Comparison of ENCODE assay signal across 28 cellular contexts in the genomic region with DNA sequence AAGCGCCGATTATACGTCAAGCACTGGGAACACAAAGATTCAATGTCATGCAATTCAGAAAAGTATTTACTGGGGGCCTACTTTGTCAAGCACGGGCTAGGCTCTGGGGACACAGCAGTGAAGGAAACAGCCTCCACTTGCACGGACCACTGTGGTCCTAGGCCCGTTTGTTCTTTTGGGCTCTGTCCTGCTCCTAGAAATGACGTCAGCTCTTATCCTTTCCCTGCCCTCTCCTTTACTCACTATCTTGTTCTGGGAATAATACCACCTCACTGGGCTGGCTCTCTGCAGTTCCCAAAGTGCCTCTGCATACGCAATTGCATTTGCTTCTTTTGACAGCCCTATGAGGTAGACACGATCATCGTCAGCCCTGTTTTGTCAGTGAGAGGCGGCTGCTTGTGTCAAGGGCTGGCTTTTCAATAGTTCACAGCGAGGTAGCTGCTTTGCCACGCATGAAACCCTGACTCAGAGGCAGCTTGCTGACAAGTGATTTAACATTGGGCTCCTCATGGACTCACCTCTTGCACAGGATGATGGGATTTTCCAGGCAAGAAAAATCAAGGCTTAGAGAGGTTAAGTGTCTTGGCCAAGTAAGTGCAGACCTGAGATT. TPM values are rescaled to one million over a fixed set of nuclear protein-coding genes. Genes with fewer than 3 reads are reported as not detected.
DNase-seq lines count a peak whose midpoint lies in the region; ATAC-seq, FAIRE-seq and TF ChIP-seq lines count a peak whose summit lies in the region.
"Had no signal": no experiment of that assay in that cellular context is flagged by ENCODE, and none has a peak within 500 bp of the region (broad histone marks: within the 10 kb centered on the region; RNA-seq: fewer than 3 reads in every experiment).

No MANE protein-coding gene starts in this region.

- peaks cover 20% of the 10 kb centered on the region; the same call in 2 of the 3 replicates for H3K4me1 Mint-ChIP-seq in GM23338
- H3K4me1 Mint-ChIP-seq in naive thymus-derived CD4-positive, alpha-beta T cell: peaks cover 0 to 4% (median 0%) of the 10 kb centered on the region in 7 donors
- H3K4me1 Mint-ChIP-seq: memory B cell had no signal

- H3K4me1 ChIP-seq in GM23338 (ENCODE audit: insufficient read depth) (0 out of 2 replicates have a peak, but pooled peaks cover 4% of the 10 kb centered on the region), neuronal stem cell (ENCODE audit: control insufficient read depth in 2 of 2, insufficient read depth in 1 of 2, low read depth in 1 of 2, low read length in 2 of 2) (peaks cover 0 to 9% of the 10 kb centered on the region in 2 donors)
- no peaks in the 10 kb centered on the region for H3K4me1 ChIP-seq in naive thymus-derived CD4-positive, alpha-beta T cell (ENCODE audit: control insufficient read depth in 2 of 2, insufficient read depth in 2 of 2, low read length in 2 of 2)
- H3K4me1 ChIP-seq: ascending aorta, esophagus muscularis mucosa, parathyroid adenoma, SJCRH30 had no signal

- H3K23ac ChIP-seq in neuronal stem cell (ENCODE audit: low read depth, low read length, poor library complexity): no peak overlapping the region

- no peak overlapping the region for H3K14ac ChIP-seq in neuronal stem cell (ENCODE audit: low read length)

- no peak overlapping the region for H4K8ac ChIP-seq in neuronal stem cell (ENCODE audit: low read depth, low read length)

- H3K18ac ChIP-seq in neuronal stem cell (ENCODE audit: low read length): no peak overlapping the region

- WGBS in neuronal stem cell (ENCODE audit: extremely low coverage in 2 of 2, insufficient read length in 2 of 2, insufficient replicate concordance in 1 of 2), 2 donors: no CpG with 5 or more reads among the region's 13 CpGs

- H2BK120ac ChIP-seq in neuronal stem cell (ENCODE audit: low read depth, low read length): no peak overlapping the region

- H4K91ac ChIP-seq in neuronal stem cell (ENCODE audit: low read depth, low read length, poor library complexity): no peak overlapping the region

- H3K27me3 Mint-ChIP-seq in GM23338 (ENCODE audit: insufficient read depth, low read depth, poor library complexity): peaks cover 3% of the 10 kb centered on the region
- H3K27me3 Mint-ChIP-seq in naive thymus-derived CD4-positive, alpha-beta T cell: peaks cover 0 to 11% (median 0%) of the 10 kb centered on the region in 5 donors

- H3K36me3 ChIP-seq in GM23338 (ENCODE audit: insufficient read depth): no peaks in the 10 kb centered on the region
- no peaks in the 10 kb centered on the region for H3K36me3 ChIP-seq in neuronal stem cell (replicated peaks in 1 of 2; ENCODE audit: control insufficient read depth in 2 of 2, insufficient read depth in 2 of 2, low read length in 2 of 2)
- no peaks in the 10 kb centered on the region for H3K36me3 ChIP-seq in naive thymus-derived CD4-positive, alpha-beta T cell (ENCODE audit: control insufficient read depth in 2 of 3, insufficient read depth in 3 of 3, low read length in 3 of 3)
- H3K36me3 ChIP-seq: ascending aorta, esophagus muscularis mucosa, SJCRH30, vagina had no signal

- H3K4me3 ChIP-seq in GM23338: no peak overlapping the region
- no peak overlapping the region for H3K4me3 ChIP-seq in dorsolateral prefrontal cortex
- H3K4me3 ChIP-seq in neuronal stem cell (ENCODE audit: low read length in 2 of 2): no peak overlapping the region
- no peak overlapping the region for H3K4me3 ChIP-seq in naive thymus-derived CD4-positive, alpha-beta T cell (ENCODE audit: low read length)
- H3K4me3 ChIP-seq: ascending aorta, esophagus muscularis mucosa, SJCRH30, vagina had no signal

- H3K27me3 ChIP-seq in GM23338 (ENCODE audit: insufficient read depth) (no peaks in the 10 kb centered on the region), dorsolateral prefrontal cortex (peaks cover 0 to 27% (median 0%) of the 10 kb centered on the region in 45 donors), neuronal stem cell (ENCODE audit: control insufficient read depth in 3 of 3, insufficient read depth in 3 of 3, low read depth in 1 of 3, low read length in 3 of 3) (peaks cover 0 to 39% (median 0%) of the 10 kb centered on the region in 3 experiments)
- no peaks in the 10 kb centered on the region for H3K27me3 ChIP-seq in naive thymus-derived CD4-positive, alpha-beta T cell (ENCODE audit: control insufficient read depth in 2 of 2, insufficient read depth in 2 of 2, low read length in 2 of 2)
- H3K27me3 ChIP-seq: ascending aorta, esophagus muscularis mucosa, vagina had no signal

- H2AFZ ChIP-seq in GM23338: no peak overlapping the region
- peak overlapping the region; percentile 71 for H2AFZ ChIP-seq in neuronal stem cell (ENCODE audit: low read length)
- H2AFZ ChIP-seq: parathyroid adenoma had no signal

- DNase-seq in GM23338 (ENCODE audit: low spot score) (no peak), RCC 7860 (ENCODE audit: low spot score) (peak; percentile 18), dorsolateral prefrontal cortex (peak in 2 of 10 donors; percentile 37 to 70), neuronal stem cell (ENCODE audit: low spot score) (no peak), GM10266 (ENCODE audit: extremely low spot score) (no peak), NCI-H1417 treated with DMSO at 0.1 percent for 48 hours (lab: John Stamatoyannopoulos, UW) (no peak), SKM-1 treated with dmso at 0.1 percent for 144 hours (lab: John Stamatoyannopoulos, UW; ENCODE audit: unreplicated experiment) (no peak)
- DNase-seq in naive thymus-derived CD4-positive, alpha-beta T cell: no peak
- DNase-seq: activated CD4-positive, alpha-beta T cell treated with anti-CD3 and anti-CD28 coated beads, Interleukin-2, amount 50 U/mL, for 1 hour; activated naive CD4-positive, alpha-beta T cell treated with anti-CD3 and anti-CD28 coated beads, Interleukin-2, amount 50 U/mL, for 16 hours; effector memory CD4-positive, alpha-beta T cell; NCI-H1048; NCI-H2029; NCI-H2227 treated with DMSO at 0.1 percent for 48 hours; NCI-H748 treated with DMSO at 0.1 percent for 48 hours had no signal

- no peaks in the 10 kb centered on the region for H3F3A ChIP-seq in GM23338 (replicated peaks; ENCODE audit: low read depth)

- no peak overlapping the region for H2BK5ac ChIP-seq in neuronal stem cell (ENCODE audit: low read length)

- H3K9me3 ChIP-seq in neuronal stem cell (replicated peaks in 1 of 2; ENCODE audit: control insufficient read depth in 2 of 2, insufficient read depth in 1 of 2, low read depth in 1 of 2, low read length in 2 of 2): no peaks in the 10 kb centered on the region
- H3K9me3 ChIP-seq in naive thymus-derived CD4-positive, alpha-beta T cell (ENCODE audit: control insufficient read depth in 2 of 3, low read length in 3 of 3): no peaks in the 10 kb centered on the region
- H3K9me3 ChIP-seq: ascending aorta, esophagus muscularis mucosa, SJCRH30, vagina had no signal

- no peaks in the 10 kb centered on the region for H3K9me2 ChIP-seq in GM23338 (ENCODE audit: insufficient read depth)

- no peak overlapping the region for H3K9ac ChIP-seq in neuronal stem cell (ENCODE audit: low read depth, low read length, poor library complexity)
- H3K9ac ChIP-seq: parathyroid adenoma had no signal

- H3K9me3 Mint-ChIP-seq in GM23338: no peaks in the 10 kb centered on the region
- H3K9me3 Mint-ChIP-seq in naive thymus-derived CD4-positive, alpha-beta T cell: no peaks in the 10 kb centered on the region
- H3K9me3 Mint-ChIP-seq: activated T-helper 1 cell treated with anti-CD3 and anti-CD28 coated beads, Interleukin-12 subunit alpha, Interleukin-12 subunit beta, Interleukin-2, Interleukin-4 antibody, amounts not matched to agents 30 ng/mL and 10 ng/mL and 1 ng/mL, durations not matched to agents 14 hours and 24 hours and 36 hours; memory B cell; T-helper 1 cell treated with Interleukin-12 subunit alpha and Interleukin-12 subunit beta and Interleukin-4 antibody, amounts not matched to agents 30 μg/mL and 1 μg/mL, for 36 hours had no signal

- H2AK5ac ChIP-seq in neuronal stem cell (ENCODE audit: low read depth, low read length): no peak overlapping the region

- POLR2A ChIA-PET in naive thymus-derived CD4-positive, alpha-beta T cell (lab: Charles Lee): no interaction called here

- no peaks in the 10 kb centered on the region for H3K79me1 ChIP-seq in neuronal stem cell (ENCODE audit: low read depth, low read length)

- H3K4me3 Mint-ChIP-seq in GM23338: no peak overlapping the region
- H3K4me3 Mint-ChIP-seq in naive thymus-derived CD4-positive, alpha-beta T cell: no peak overlapping the region
- H3K4me3 Mint-ChIP-seq: activated T-helper 1 cell treated with anti-CD3 and anti-CD28 coated beads, Interleukin-12 subunit alpha, Interleukin-12 subunit beta, Interleukin-2, Interleukin-4 antibody, amounts not matched to agents 30 ng/mL and 10 ng/mL and 1 ng/mL, durations not matched to agents 14 hours and 24 hours and 36 hours; memory B cell; T-helper 1 cell treated with Interleukin-12 subunit alpha and Interleukin-12 subunit beta and Interleukin-4 antibody, amounts not matched to agents 30 μg/mL and 1 μg/mL, for 36 hours had no signal

- no peaks in the 10 kb centered on the region for H3K79me2 ChIP-seq in GM23338 (replicated peaks; ENCODE audit: insufficient read depth)
- H3K79me2 ChIP-seq: parathyroid adenoma had no signal

- no peaks in the 10 kb centered on the region for H3K36me3 Mint-ChIP-seq in GM23338 (ENCODE audit: low read depth)
- no peaks in the 10 kb centered on the region for H3K36me3 Mint-ChIP-seq in naive thymus-derived CD4-positive, alpha-beta T cell
- H3K36me3 Mint-ChIP-seq: memory B cell had no signal

- H3K4ac ChIP-seq in neuronal stem cell (ENCODE audit: low read length): no peak overlapping the region

- no peak for TF ChIP-seq CTCF in GM23338 (conservative IDR thresholded peaks at IDR 0.05; ENCODE audit: low read depth in 2 of 2)
- no peak for TF ChIP-seq CTCF in dorsolateral prefrontal cortex (IDR thresholded peaks at IDR 0.05 in 54 of 56, conservative IDR thresholded peaks at IDR 0.05 in 2 of 56; ENCODE audit: low read depth in 1 of 56, partially characterized antibody in 56 of 56)
- no peak for TF ChIP-seq CTCF in GM10266 (IDR thresholded peaks at IDR 0.05; ENCODE audit: control insufficient read depth, insufficient read depth, low read depth, missing control alignments)

- H3K27ac Mint-ChIP-seq in GM23338: peak overlapping the region; percentile 63; the same call in 1 of the 2 replicates
- H3K27ac Mint-ChIP-seq in naive thymus-derived CD4-positive, alpha-beta T cell: no peak overlapping the region
- H3K27ac Mint-ChIP-seq: activated T-helper 1 cell treated with anti-CD3 and anti-CD28 coated beads, Interleukin-12 subunit alpha, Interleukin-12 subunit beta, Interleukin-2, Interleukin-4 antibody, amounts not matched to agents 30 ng/mL and 10 ng/mL and 1 ng/mL, durations not matched to agents 14 hours and 24 hours and 36 hours; memory B cell; T-helper 1 cell treated with Interleukin-12 subunit alpha and Interleukin-12 subunit beta and Interleukin-4 antibody, amounts not matched to agents 30 μg/mL and 1 μg/mL, for 36 hours had no signal

- ATAC-seq in GM23338: no peak
- no peak for ATAC-seq in naive thymus-derived CD4-positive, alpha-beta T cell

- H2BK12ac ChIP-seq in neuronal stem cell (ENCODE audit: low read length): no peak overlapping the region

- H3K27ac ChIP-seq in GM23338 (ENCODE audit: low read depth) (no peak overlapping the region), dorsolateral prefrontal cortex (peak overlapping the region in 44 of 59 donors; percentile 2 to 93 (median 75)), neuronal stem cell (replicated peaks; ENCODE audit: low read length) (no peak overlapping the region)
- no peak overlapping the region for H3K27ac ChIP-seq in naive thymus-derived CD4-positive, alpha-beta T cell (ENCODE audit: low read depth, low read length)
- H3K27ac ChIP-seq: ascending aorta, esophagus muscularis mucosa, parathyroid adenoma, SJCRH30, vagina, VCaP had no signal

- CTCF ChIA-PET in naive thymus-derived CD4-positive, alpha-beta T cell (lab: Charles Lee): no interaction called here

- H2BK15ac ChIP-seq in neuronal stem cell (ENCODE audit: low read length): no peak overlapping the region

- H3K4me2 ChIP-seq in GM23338 (no peak overlapping the region), neuronal stem cell (ENCODE audit: insufficient read depth, low read length, poor library complexity, severe bottlenecking) (no peak overlapping the region)

- intact Hi-C loops in dorsolateral prefrontal cortex (cut with DNase I): no loop called here
- intact Hi-C loops in naive thymus-derived CD4-positive, alpha-beta T cell (cut with micrococcal nuclease): no loop called here

- H4K20me1 ChIP-seq in GM23338 (replicated peaks; ENCODE audit: insufficient read depth): no peaks in the 10 kb centered on the region; the same call in 1 of the 2 replicates

- FAIRE-seq in RCC 7860 (lab: Jason Lieb, UNC): no peak
- FAIRE-seq: D721Med, GM18507 had no signal

RNA-seq across cellular contexts. Expression of a gene that starts 22.9 kb away (rescaled TPM):
- total RNA-seq in GM23338 (2014; rRNA removed; shearing (Covaris generic)): not detected in 2 replicates
- 0.37 and 0.85 TPM in 2 replicates for polyA plus RNA-seq in GM23338 (2016; fragmentation: Nextera tagmentation; extraction: Ambion mirVana)
- 1 to 10 TPM in 106 of 120 experiments, under 1 TPM in 14; 0.46 to 6.3 (median 2.3) TPM for total RNA-seq in dorsolateral prefrontal cortex
- 0.04 TPM for polyA plus RNA-seq in neuronal stem cell (2013, experiment 1 of 2)
- 0.08 TPM for polyA plus RNA-seq in neuronal stem cell (2013, experiment 2 of 2)
- 1 to 10 TPM; 1.5 to 5.8 (median 4.5) TPM for total RNA-seq in naive thymus-derived CD4-positive, alpha-beta T cell
- 1 to 10 TPM; 2.0 to 2.6 TPM for polyA plus RNA-seq in naive thymus-derived CD4-positive, alpha-beta T cell
- total RNA-seq: ascending aorta, G401, vagina had no signal

RNA-seq across cellular contexts. Expression of a gene that starts 42.7 kb away (rescaled TPM):
- total RNA-seq in GM23338 (2014; rRNA removed; shearing (Covaris generic)): 4.9 and 5.7 TPM in 2 replicates
- 3.6 and 3.7 TPM in 2 replicates for polyA plus RNA-seq in GM23338 (2016; fragmentation: Nextera tagmentation; extraction: Ambion mirVana)
- total RNA-seq in dorsolateral prefrontal cortex: 100 to 1,000 TPM in 82 of 120 experiments, 10 to 100 TPM in 38; 31.1 to 171 (median 113) TPM
- 22.9 TPM for polyA plus RNA-seq in neuronal stem cell (2013, experiment 1 of 2)
- polyA plus RNA-seq in neuronal stem cell (2013, experiment 2 of 2): 22.7 TPM
- total RNA-seq in naive thymus-derived CD4-positive, alpha-beta T cell: not detected
- polyA plus RNA-seq in naive thymus-derived CD4-positive, alpha-beta T cell: not detected
- total RNA-seq: activated T-helper 1 cell treated with anti-CD3 and anti-CD28 coated beads, Interleukin-12 subunit alpha, Interleukin-12 subunit beta, Interleukin-2, Interleukin-4 antibody, amounts not matched to agents 30 ng/mL and 10 ng/mL and 1 ng/mL, durations not matched to agents 14 hours and 24 hours and 36 hours; G401; HT-29; SJCRH30 had no signal

RNA-seq across cellular contexts. Expression of a gene that starts 50.3 kb away (rescaled TPM):
- total RNA-seq in GM23338 (2014; rRNA removed; shearing (Covaris generic)): 0.45 and 0.70 TPM in 2 replicates
- 0.91 and 0.99 TPM in 2 replicates for polyA plus RNA-seq in GM23338 (2016; fragmentation: Nextera tagmentation; extraction: Ambion mirVana)
- total RNA-seq in dorsolateral prefrontal cortex: 10 to 100 TPM in 69 of 120 experiments, 1 to 10 TPM in 51; 4.9 to 18.5 (median 10.7) TPM
- 1.2 TPM for polyA plus RNA-seq in neuronal stem cell (2013, experiment 1 of 2)
- 1.4 TPM for polyA plus RNA-seq in neuronal stem cell (2013, experiment 2 of 2)
- 1 to 10 TPM in 4 of 5 experiments, under 1 TPM in 1; 0.53 to 6.5 (median 5.5) TPM for total RNA-seq in naive thymus-derived CD4-positive, alpha-beta T cell
- polyA plus RNA-seq in naive thymus-derived CD4-positive, alpha-beta T cell: 1 to 10 TPM in 1 of 2 donors, under 1 TPM in 1; 0.69 to 1.3 TPM

Comparison
In these comparisons a context has a peak if more than half of its experiments do, and no peak if none do; other contexts are left out.
1. H3K27ac ChIP-seq: peak in dorsolateral prefrontal cortex (44 of 59); none in GM23338 (single experiment), neuronal stem cell (single experiment) and naive thymus-derived CD4-positive, alpha-beta T cell (single experiment).